ENCODE assay signal across 2 cellular contexts in genomic region chr1:1680031-1680911, GRCh38.
TF ChIP-seq lines count a peak whose summit lies in the region.

No MANE protein-coding gene starts in this region.

TF ChIP-seq in SK-N-SH, 30 proteins besides CTCF, POLR2A, EP300 and RAD21 (continued from another document):
- no peak for TF ChIP-seq RCOR1 (IDR thresholded peaks at IDR 0.05; ENCODE audit: low read length)
- TF ChIP-seq MAX (IDR thresholded peaks at IDR 0.05; ENCODE audit: low read depth) = no peak
- TF ChIP-seq GABPA (IDR thresholded peaks at IDR 0.05; ENCODE audit: low read depth) = no peak
- no peak for TF ChIP-seq RFX5 (IDR thresholded peaks at IDR 0.05; ENCODE audit: low read length)
- TF ChIP-seq JUND (IDR thresholded peaks at IDR 0.05) = no peak
- no peak for TF ChIP-seq EZH2phosphoT487 (IDR thresholded peaks at IDR 0.05; ENCODE audit: borderline replicate concordance, low read depth)
- TF ChIP-seq YY1 (IDR thresholded peaks at IDR 0.05; ENCODE audit: low read depth) = no peak
- no peak for TF ChIP-seq FOXJ3 (CRISPR knock-in tag; IDR thresholded peaks at IDR 0.05)
- TF ChIP-seq MXI1 (IDR thresholded peaks at IDR 0.05; ENCODE audit: low read depth, low read length) = no peak
- no peak for TF ChIP-seq RXRA (IDR thresholded peaks at IDR 0.05; ENCODE audit: borderline replicate concordance, low read depth)
- no peak for TF ChIP-seq TAF1 (IDR thresholded peaks at IDR 0.05; ENCODE audit: borderline replicate concordance, low read depth, low read length)
- TF ChIP-seq CHD2 (IDR thresholded peaks at IDR 0.05; ENCODE audit: low read length, partially characterized antibody) = no peak

TF ChIP-seq in SK-N-SH treated with all-trans-retinoic acid at 6 μM for 48 hours, 23 proteins besides CTCF, POLR2A, EP300 and RAD21:
- TF ChIP-seq TSHZ2 (CRISPR knock-in tag; IDR thresholded peaks at IDR 0.05) = no peak
